In the genomic region with DNA sequence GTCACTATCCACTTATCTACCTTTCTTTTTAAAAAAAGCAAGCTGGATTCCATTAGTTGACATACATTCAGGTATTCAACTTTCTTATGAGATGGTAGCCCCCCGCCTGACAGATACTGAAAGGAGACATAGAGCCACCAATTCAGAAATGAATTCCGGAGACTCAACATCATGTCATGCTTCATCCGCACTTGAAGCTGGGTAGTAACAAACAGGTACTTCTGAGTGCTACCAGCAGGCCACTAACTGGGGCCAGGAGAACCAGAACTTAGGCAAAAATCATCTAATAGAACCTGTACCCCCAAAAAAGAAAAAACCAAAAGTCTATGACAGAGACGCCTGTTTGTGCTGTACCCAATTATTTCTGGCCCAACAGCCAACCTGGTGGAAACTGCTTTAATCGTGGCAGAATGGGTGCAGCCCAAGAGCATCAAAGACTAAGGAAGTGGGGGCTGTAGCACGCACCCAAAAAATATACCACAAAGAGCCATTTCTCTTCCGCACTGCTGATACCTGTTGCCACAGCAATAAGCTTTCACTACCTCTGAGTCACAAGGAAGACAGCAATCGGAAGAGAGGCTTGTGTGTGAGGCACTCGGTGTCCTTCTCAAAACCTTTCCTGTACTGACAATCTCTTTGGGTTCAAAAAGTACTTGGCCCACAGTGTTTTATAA, we compare ENCODE assay signal across 11 cellular contexts.
DNase-seq lines count a peak whose midpoint lies in the region; ATAC-seq and TF ChIP-seq lines count a peak whose summit lies in the region.
"Had no signal": no experiment of that assay in that cellular context is flagged by ENCODE, and none has a peak within 500 bp of the region (broad histone marks: within the 10 kb centered on the region; RNA-seq: fewer than 3 reads in every experiment).

No MANE protein-coding gene starts in this region.

- POLR2A ChIA-PET in A673 (lab: Charles Lee; ENCODE audit: low non-redundant PET), result interaction anchor here (0.6 kb wide), 1 partner anchor 52 kb away, joined by 10 read pairs; no protein-coding TSS in a partner anchor

- H3K9me3 ChIP-seq in A673 (ENCODE audit: low read depth, low read length, poor library complexity, severe bottlenecking) (no peaks in the 10 kb centered on the region), muscle layer of duodenum (ENCODE audit: control insufficient read depth in 1 of 2, low read length in 2 of 2) (no peaks in the 10 kb centered on the region), psoas muscle (no peaks in the 10 kb centered on the region)
- H3K9me3 ChIP-seq: BE2C had no signal

- H3K4me3 Mint-ChIP-seq in T-helper 1 cell treated with Interleukin-12 subunit alpha and Interleukin-12 subunit beta and Interleukin-4 antibody, amounts not matched to agents 30 μg/mL and 1 μg/mL, for 36 hours, result peak overlapping the region; percentile 9

- 71 to 81% (median 79%) methylated on average over 9 of the region's 9 CpGs for WGBS in psoas muscle, 3 donors

- H3K4me3 ChIP-seq in A673 (ENCODE audit: low read depth, low read length, poor library complexity, severe bottlenecking), result no peak overlapping the region
- no peak overlapping the region for H3K4me3 ChIP-seq in muscle layer of duodenum (ENCODE audit: low read depth in 1 of 2, low read length in 2 of 2)
- H3K4me3 ChIP-seq in psoas muscle, result no peak overlapping the region

- no TSS peak for BruUV-seq in A673 (replicated peaks; lab: Mats Ljungman, UMichigan)

- CTCF ChIA-PET in A673 (lab: Charles Lee), result no interaction called here

- no peaks in the 10 kb centered on the region for H3K9me3 Mint-ChIP-seq in T-helper 1 cell treated with Interleukin-12 subunit alpha and Interleukin-12 subunit beta and Interleukin-4 antibody, amounts not matched to agents 30 μg/mL and 1 μg/mL, for 36 hours

- peaks cover 19% of the 10 kb centered on the region for H3K36me3 ChIP-seq in A673 (ENCODE audit: insufficient read depth, low read length, poor library complexity, severe bottlenecking)
- peaks cover 6 to 18% of the 10 kb centered on the region in 2 donors for H3K36me3 ChIP-seq in muscle layer of duodenum (ENCODE audit: control insufficient read depth in 1 of 2, insufficient read depth in 2 of 2, low read length in 2 of 2)
- no peaks in the 10 kb centered on the region for H3K36me3 ChIP-seq in psoas muscle (ENCODE audit: insufficient read depth in 1 of 2, low read depth in 1 of 2)

- no peak for DNase-seq in A673 (ENCODE audit: low spot score)
- peak; percentile 65 for DNase-seq in activated naive CD4-positive, alpha-beta T cell treated with Interleukin-2 at 50 U/mL for 16 hours
- no peak for DNase-seq in GM19240 (ENCODE audit: insufficient read length, low spot score)
- no peak for DNase-seq in psoas muscle
- DNase-seq: BE2C, H7, NCI-H510A treated with DMSO at 0.1 percent for 48 hours had no signal

- H3K4me1 ChIP-seq in A673 (ENCODE audit: insufficient read depth, low read length, poor library complexity, severe bottlenecking) (peaks cover 33% of the 10 kb centered on the region), muscle layer of duodenum (ENCODE audit: control insufficient read depth in 1 of 2, insufficient read depth in 2 of 2, low read length in 2 of 2) (peaks cover 12 to 18% of the 10 kb centered on the region in 2 donors), psoas muscle (peaks cover 35% of the 10 kb centered on the region)

- intact Hi-C loops in A673 (cut with micrococcal nuclease; ENCODE audit: unreplicated experiment) (no loop called here), psoas muscle (cut with DNase I) (no loop called here)

- H3K36me3 Mint-ChIP-seq in T-helper 1 cell treated with Interleukin-12 subunit alpha and Interleukin-12 subunit beta and Interleukin-4 antibody, amounts not matched to agents 30 μg/mL and 1 μg/mL, for 36 hours (ENCODE audit: low read depth), result peaks cover 4% of the 10 kb centered on the region

- peaks cover 39% of the 10 kb centered on the region for H3K4me1 Mint-ChIP-seq in T-helper 1 cell treated with Interleukin-12 subunit alpha and Interleukin-12 subunit beta and Interleukin-4 antibody, amounts not matched to agents 30 μg/mL and 1 μg/mL, for 36 hours (ENCODE audit: low read depth)

- H3K27ac ChIP-seq in A673 (ENCODE audit: low read depth, low read length, poor library complexity, severe bottlenecking) (peak overlapping the region; percentile 5), muscle layer of duodenum (ENCODE audit: low read length) (peak overlapping the region; percentile 27), psoas muscle (no peak overlapping the region)

- TF ChIP-seq CTCF in A673 (conservative IDR thresholded peaks at IDR 0.05; ENCODE audit: low read depth, low read length) (no peak), psoas muscle (IDR thresholded peaks at IDR 0.05) (no peak)

- H3K27me3 ChIP-seq in A673 (replicated peaks; ENCODE audit: insufficient read depth, low read depth, low read length, poor library complexity) (no peaks in the 10 kb centered on the region), muscle layer of duodenum (ENCODE audit: low read depth, low read length) (no peaks in the 10 kb centered on the region), psoas muscle (ENCODE audit: insufficient read depth in 3 of 3, low read length in 2 of 3) (no peaks in the 10 kb centered on the region)
- H3K27me3 ChIP-seq: BE2C had no signal

- H3K27me3 Mint-ChIP-seq in T-helper 1 cell treated with Interleukin-12 subunit alpha and Interleukin-12 subunit beta and Interleukin-4 antibody, amounts not matched to agents 30 μg/mL and 1 μg/mL, for 36 hours (ENCODE audit: low read depth), result peaks cover 5% of the 10 kb centered on the region

- ATAC-seq in GM21619 (IDR thresholded peaks at IDR 0.05; ENCODE audit: unreplicated experiment) (no peak), HG03378 (IDR thresholded peaks at IDR 0.05; ENCODE audit: unreplicated experiment) (no peak), psoas muscle (no peak)

- peak overlapping the region; percentile 61 for H3K27ac Mint-ChIP-seq in T-helper 1 cell treated with Interleukin-12 subunit alpha and Interleukin-12 subunit beta and Interleukin-4 antibody, amounts not matched to agents 30 μg/mL and 1 μg/mL, for 36 hours
